24 cellular contexts compared by ENCODE assay signal in the genomic region with DNA sequence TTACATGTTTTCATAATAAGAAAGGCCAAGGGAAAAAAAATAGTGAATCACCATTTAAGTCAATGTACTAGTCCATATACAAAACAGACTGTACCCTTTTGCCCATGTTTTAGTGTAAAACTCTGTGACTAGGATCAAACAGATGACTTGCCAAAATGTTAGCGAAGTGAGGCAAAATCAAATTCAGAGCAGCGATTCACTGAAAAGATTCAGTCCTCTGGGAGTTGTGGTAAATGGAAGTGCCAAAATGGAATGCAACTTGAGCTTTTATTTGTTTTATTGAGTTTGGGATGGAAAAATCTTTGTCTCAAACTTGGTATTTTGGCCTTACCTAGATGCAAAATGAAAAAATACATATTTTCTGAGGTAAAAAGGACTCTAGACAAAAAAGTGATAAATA. TPM values are rescaled to one million over a fixed set of nuclear protein-coding genes. Genes with fewer than 3 reads are reported as not detected.
DNase-seq lines count a peak whose midpoint lies in the region; ATAC-seq and TF ChIP-seq lines count a peak whose summit lies in the region.
"Had no signal": no experiment of that assay in that cellular context is flagged by ENCODE, and none has a peak within 500 bp of the region (broad histone marks: within the 10 kb centered on the region; RNA-seq: fewer than 3 reads in every experiment).

No MANE protein-coding gene starts in this region.

- no peaks in the 10 kb centered on the region for H3K9me3 ChIP-seq in DND-41 (ENCODE audit: insufficient read depth, low read length, severe bottlenecking)
- no peaks in the 10 kb centered on the region for H3K9me3 ChIP-seq in thyroid gland
- H3K9me3 ChIP-seq: upper lobe of left lung had no signal

- no peak overlapping the region for H3K27ac Mint-ChIP-seq in activated T-helper 17 cell treated with anti-CD3 and anti-CD28 coated beads, Interleukin-2, amount 50 U/mL, for 72 hours

- peaks cover 59% of the 10 kb centered on the region for H3K36me3 Mint-ChIP-seq in activated T-helper 17 cell treated with anti-CD3 and anti-CD28 coated beads, Interleukin-2, amount 50 U/mL, for 72 hours (ENCODE audit: low read depth)

- H3K79me2 ChIP-seq in DND-41 (ENCODE audit: insufficient read depth, low read length) = peaks cover 27% of the 10 kb centered on the region

- TF ChIP-seq CTCF in DND-41 (IDR thresholded peaks at IDR 0.05; ENCODE audit: borderline replicate concordance, extremely low read depth, low read length, poor library complexity, severe bottlenecking) (no peak), fibroblast of mammary gland (conservative IDR thresholded peaks at IDR 0.05; ENCODE audit: control insufficient read depth, insufficient read depth, low read depth, low read length) (no peak), thyroid gland (IDR thresholded peaks at IDR 0.05) (no peak)

- peak overlapping the region; percentile 73 for H3K4me3 Mint-ChIP-seq in activated T-helper 17 cell treated with anti-CD3 and anti-CD28 coated beads, Interleukin-2, amount 50 U/mL, for 72 hours

- WGBS in thyroid gland, 2 donors = 78 to 84% methylated on average over 2 of the region's 2 CpGs

- 0 out of 2 replicates have a peak overlapping the region, but pooled peaks have one; percentile 25 for H3K27ac ChIP-seq in DND-41 (ENCODE audit: low read length)
- no peak overlapping the region for H3K27ac ChIP-seq in thyroid gland
- H3K27ac ChIP-seq: epithelial cell of prostate had no signal

- no peaks in the 10 kb centered on the region for H3K9me3 Mint-ChIP-seq in activated T-helper 17 cell treated with anti-CD3 and anti-CD28 coated beads, Interleukin-2, amount 50 U/mL, for 72 hours
- H3K9me3 Mint-ChIP-seq: stimulated activated effector memory CD8-positive, alpha-beta T cell treated with anti-CD3 and anti-CD28 coated beads, Interleukin-12 subunit alpha, Interleukin-12 subunit beta, amount 100 ng/mL, for 72 hours; T-helper 2 cell treated with Interferon-gamma antibody and Interleukin-4, amounts not matched to agents 5 μg/mL and 100 μg/mL, for 36 hours had no signal

- H2AFZ ChIP-seq in DND-41 (ENCODE audit: low read depth, low read length) = no peak overlapping the region

- peaks cover 47% of the 10 kb centered on the region for H3K4me1 ChIP-seq in DND-41 (ENCODE audit: insufficient read depth, low read length)
- H3K4me1 ChIP-seq in thyroid gland = peaks cover 0 to 7% of the 10 kb centered on the region in 2 donors
- H3K4me1 ChIP-seq: upper lobe of left lung had no signal

- no peak overlapping the region for H3K4me3 ChIP-seq in DND-41 (ENCODE audit: low read depth in 1 of 2, low read length in 2 of 2)
- no peak overlapping the region for H3K4me3 ChIP-seq in fibroblast of mammary gland (ENCODE audit: control insufficient read depth, low read depth, low read length)
- H3K4me3 ChIP-seq in skeletal muscle cell (ENCODE audit: low read depth, low read length) = no peak overlapping the region
- no peak overlapping the region for H3K4me3 ChIP-seq in thyroid gland (replicated peaks in 1 of 3)

- intact Hi-C loops in thyroid gland (cut with DNase I) = no loop called here

- H3K9ac ChIP-seq in DND-41 (ENCODE audit: low read depth, low read length) = no peak overlapping the region

- H3K27me3 Mint-ChIP-seq in activated T-helper 17 cell treated with anti-CD3 and anti-CD28 coated beads, Interleukin-2, amount 50 U/mL, for 72 hours = no peaks in the 10 kb centered on the region

- H3K4me2 ChIP-seq in DND-41 (ENCODE audit: insufficient read depth, low read length) = no peak overlapping the region

- no peaks in the 10 kb centered on the region for H4K20me1 ChIP-seq in DND-41 (ENCODE audit: insufficient read depth, low read length)

- H3K4me1 Mint-ChIP-seq in activated T-helper 17 cell treated with anti-CD3 and anti-CD28 coated beads, Interleukin-2, amount 50 U/mL, for 72 hours = peaks cover 21% of the 10 kb centered on the region

- H3K27me3 ChIP-seq in DND-41 (ENCODE audit: insufficient read depth, low read length, poor library complexity) = no peaks in the 10 kb centered on the region
- H3K27me3 ChIP-seq in thyroid gland = no peaks in the 10 kb centered on the region
- H3K27me3 ChIP-seq: upper lobe of left lung had no signal

- ATAC-seq in DND-41 (ENCODE audit: insufficient read depth, low read depth) = no peak
- ATAC-seq in activated T-helper 17 cell treated with anti-CD3 and anti-CD28 coated beads, Interleukin-2, amount 50 U/mL, for 72 hours (replicated peaks) = no peak
- no peak for ATAC-seq in GM18505 (IDR thresholded peaks at IDR 0.05; ENCODE audit: unreplicated experiment)
- ATAC-seq: stimulated activated effector memory CD8-positive, alpha-beta T cell treated with anti-CD3 and anti-CD28 coated beads, Interleukin-12 subunit alpha, Interleukin-12 subunit beta, amount 100 ng/mL, for 72 hours had no signal

- TF ChIP-seq POLR2A in GM18505 (IDR thresholded peaks at IDR 0.05; ENCODE audit: borderline replicate concordance, extremely low read depth, insufficient read depth, insufficient read length) = no peak
- no peak for TF ChIP-seq POLR2A in thyroid gland (IDR thresholded peaks at IDR 0.05)

- H3K36me3 ChIP-seq in DND-41 (ENCODE audit: insufficient read depth, low read length) (peaks cover 66% of the 10 kb centered on the region), thyroid gland (peaks cover 28 to 35% of the 10 kb centered on the region in 2 donors)

- no peak for DNase-seq in DND-41
- peak; percentile 87 for DNase-seq in fibroblast of mammary gland (ENCODE audit: low read depth)
- DNase-seq in skeletal muscle cell (ENCODE audit: low read depth) = peak; percentile 73
- no peak for DNase-seq in stimulated activated CD4-positive, alpha-beta T cell treated with anti-CD3 and anti-CD28 coated beads, Interleukin-4, amount 100 ng/mL, for 4 hours
- DNase-seq in NCI-H1436 (lab: John Stamatoyannopoulos, UW) = no peak
- no peak for DNase-seq in thyroid gland
- DNase-seq: activated CD4-positive, CD25-positive, alpha-beta regulatory T cell; activated gamma-delta T cell; aorta; cortex of kidney; EL; glutamatergic neuron; mammary epithelial cell; NCI-H1048; NCI-H2081 treated with DMSO at 0.1 percent for 48 hours; NCI-H524; SIG-M5 had no signal

RNA-seq across cellular contexts. Expression of gene CDADC1, which starts 9.1 kb away (rescaled TPM):
- 10 to 100 TPM in 1 of 2 donors, 1 to 10 TPM in 1; 7.5 to 10.2 TPM for total RNA-seq in activated T-helper 17 cell treated with anti-CD3 and anti-CD28 coated beads, Interleukin-2, amount 50 U/mL, for 72 hours
- 10 to 100 TPM; 14.0 to 75.9 (median 18.7) TPM for total RNA-seq in thyroid gland

RNA-seq across cellular contexts. Expression of gene MLNR, which starts 36.7 kb away (rescaled TPM):
- not detected for total RNA-seq in activated T-helper 17 cell treated with anti-CD3 and anti-CD28 coated beads, Interleukin-2, amount 50 U/mL, for 72 hours
- 1 to 10 TPM; 1.1 to 6.5 (median 1.2) TPM for total RNA-seq in thyroid gland
- total RNA-seq: aorta, mammary epithelial cell, pulmonary artery endothelial cell had no signal

Comparison
In these comparisons a context has a peak if more than half of its experiments do, and no peak if none do; other contexts are left out.
1. DNase-seq: peak in fibroblast of mammary gland (single experiment) and skeletal muscle cell (single experiment); none in DND-41 (single experiment), stimulated activated CD4-positive, alpha-beta T cell treated with anti-CD3 and anti-CD28 coated beads, Interleukin-4, amount 100 ng/mL, for 4 hours (0 of 2), NCI-H1436 (single experiment) and thyroid gland (0 of 2).